Comparison of ENCODE assay signal across 8 cellular contexts in the genomic region with DNA sequence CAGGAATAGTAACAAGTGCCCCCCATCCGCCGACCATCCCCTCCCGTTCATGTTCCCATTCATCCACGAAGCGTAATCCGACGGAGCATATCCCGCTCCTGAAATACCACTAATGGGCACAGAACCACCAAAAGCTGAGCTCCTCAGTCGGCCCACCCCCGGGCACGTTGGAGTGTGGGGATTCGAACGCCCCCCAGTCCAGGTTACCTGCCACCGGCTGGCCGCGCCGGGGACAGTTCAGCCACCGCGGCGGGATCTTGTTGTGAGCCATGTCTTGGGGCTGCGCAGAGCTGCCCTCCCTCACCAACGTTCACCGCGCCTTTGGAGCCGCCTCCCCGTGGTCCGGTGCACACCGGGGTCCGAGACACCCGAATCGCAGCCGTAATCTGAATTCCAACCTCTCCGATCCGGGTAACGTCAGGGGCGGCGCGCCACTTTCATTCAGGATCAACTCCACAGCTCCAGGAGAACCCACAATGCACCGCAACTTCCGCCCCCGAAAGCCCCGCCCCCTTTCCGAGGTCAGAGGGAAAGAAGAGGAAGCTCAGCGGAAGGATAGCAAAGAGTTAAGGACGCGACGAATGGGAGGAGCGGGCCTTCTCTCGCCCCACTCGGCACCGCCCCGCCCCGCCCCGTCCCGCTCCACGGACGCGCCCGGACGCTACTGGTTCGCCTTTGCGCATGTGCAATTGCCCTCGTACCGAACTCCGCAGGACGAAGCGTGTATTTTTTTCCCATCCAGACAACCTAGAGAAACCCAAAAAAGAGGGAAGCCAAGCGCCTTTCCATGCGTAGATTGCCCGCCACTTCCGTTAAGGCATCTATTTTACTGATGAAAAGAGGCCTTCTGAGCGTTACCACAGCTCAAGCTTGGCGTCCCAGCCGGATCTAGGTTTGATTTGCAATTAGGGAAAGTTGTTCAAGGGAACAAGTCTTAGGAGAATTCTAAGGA. TPM values are rescaled to one million over a fixed set of nuclear protein-coding genes. Genes with fewer than 3 reads are reported as not detected.
DNase-seq lines count a peak whose midpoint lies in the region; ATAC-seq and TF ChIP-seq lines count a peak whose summit lies in the region.

A gene (minus strand): TSS at position 480 of the 952 bp plus-strand sequence. CDS start 209 bp downstream, at position 271.

- intact Hi-C loops in Panc1 (cut with micrococcal nuclease; ENCODE audit: unreplicated experiment), result no loop called here

- peaks cover 3% of the 10 kb centered on the region for H3K36me3 Mint-ChIP-seq in activated T-cell treated with anti-CD3 and anti-CD28 coated beads, Interleukin-2, amount 50 U/mL, for 4 hours (ENCODE audit: insufficient read depth)

- H3K4me3 ChIP-seq in Panc1 (ENCODE audit: low read depth in 2 of 2, low read length in 2 of 2) (peak within 1 kb of the TSS; percentile 67 to 99), muscle layer of colon (ENCODE audit: low read depth in 1 of 2, low read length in 2 of 2) (peak within 1 kb of the TSS; percentile 73 to 99)

- CTCF ChIA-PET in Panc1 (lab: Charles Lee), result no interaction called here

- H3K36me3 ChIP-seq in Panc1 (ENCODE audit: control insufficient read depth, insufficient read depth, low read length) (peaks cover 3% of the 10 kb centered on the region; the same call in 1 of the 2 replicates), muscle layer of colon (ENCODE audit: insufficient read depth, low read length) (no peaks in the 10 kb centered on the region)

- H3K27ac ChIP-seq in Panc1 (ENCODE audit: low read length) (peak within 1 kb of the TSS; percentile 99), muscle layer of colon (ENCODE audit: low read depth, low read length) (peak within 1 kb of the TSS; percentile 64)

- POLR2A ChIA-PET in Panc1 (lab: Charles Lee), result interaction anchor here (0.6 to 0.9 kb wide), 4 partner anchors 39 to 258 kb away, joined by 3 to 8 read pairs (median 3); a partner anchor contains a TSS

- TSS peak; percentile 75 for BruUV-seq in Panc1 (replicated peaks; lab: Mats Ljungman, UMichigan)

- H3K4me1 Mint-ChIP-seq in activated T-cell treated with anti-CD3 and anti-CD28 coated beads, Interleukin-2, amount 50 U/mL, for 4 hours (ENCODE audit: low read depth), result peaks cover 37% of the 10 kb centered on the region

- H3K4me1 ChIP-seq in Panc1 (ENCODE audit: control insufficient read depth, insufficient read depth, low read length), result peaks cover 5% of the 10 kb centered on the region
- peaks cover 10% of the 10 kb centered on the region for H3K4me1 ChIP-seq in muscle layer of colon (ENCODE audit: insufficient read depth, low read length)

- H3K9me3 ChIP-seq in Panc1 (ENCODE audit: control insufficient read depth, insufficient read depth, low read depth, low read length), result 0 out of 2 replicates have a peak, but pooled peaks cover 7% of the 10 kb centered on the region
- H3K9me3 ChIP-seq in muscle layer of colon (ENCODE audit: low read length), result no peaks in the 10 kb centered on the region

- no peaks in the 10 kb centered on the region for H3K27me3 Mint-ChIP-seq in activated T-cell treated with anti-CD3 and anti-CD28 coated beads, Interleukin-2, amount 50 U/mL, for 4 hours (ENCODE audit: low read depth)

- TF ChIP-seq CTCF in Panc1 (IDR thresholded peaks at IDR 0.05), result no peak

- no peaks in the 10 kb centered on the region for H3K9me3 Mint-ChIP-seq in activated T-cell treated with anti-CD3 and anti-CD28 coated beads, Interleukin-2, amount 50 U/mL, for 4 hours

- peak; percentile 99 for ATAC-seq in GM21723 (IDR thresholded peaks at IDR 0.05; ENCODE audit: unreplicated experiment)
- peak; percentile 100 for ATAC-seq in Panc1
- ATAC-seq in activated T-cell treated with anti-CD3 and anti-CD28 coated beads, Interleukin-2, amount 50 U/mL, for 4 hours, result peak; percentile 99 to 100
- ATAC-seq in esophagus mucosa, result peak; percentile 100

- in situ Hi-C loops in Panc1 (cut with HindIII; ENCODE audit: low pct_unique_long_range_greater_than_20kb, low sequenced_read_pairs), result no loop called here

- DNase-seq in DMS53 (lab: John Stamatoyannopoulos, UW) (peak; percentile 98), KG1 (lab: John Stamatoyannopoulos, UW) (peak; percentile 94), Panc1 (ENCODE audit: low read depth, low spot score) (peak; percentile 80)
- peak; percentile 98 for DNase-seq in activated T-cell treated with anti-CD3 and anti-CD28 coated beads, Interleukin-2, amount 50 U/mL, for 4 hours
- DNase-seq in stimulated activated CD8-positive, alpha-beta memory T cell treated with anti-CD3 and anti-CD28 coated beads, Interleukin-7, amount 100 ng/mL, for 24 hours (ENCODE audit: low read depth), result peak; percentile 98

- peak within 1 kb of the TSS; percentile 92 for H3K9ac ChIP-seq in muscle layer of colon (ENCODE audit: low read length)

- peak within 1 kb of the TSS; percentile 97 for H3K4me3 Mint-ChIP-seq in activated T-cell treated with anti-CD3 and anti-CD28 coated beads, Interleukin-2, amount 50 U/mL, for 4 hours

- H3K27me3 ChIP-seq in Panc1 (ENCODE audit: control insufficient read depth, insufficient read depth, low read length), result no peaks in the 10 kb centered on the region
- no peaks in the 10 kb centered on the region for H3K27me3 ChIP-seq in muscle layer of colon (ENCODE audit: control insufficient read depth in 1 of 2, insufficient read depth in 2 of 2, low read length in 2 of 2)

RNA-seq across cellular contexts. Expression of the gene that starts here (rescaled TPM):
- total RNA-seq in Panc1 (2021; ENCODE audit: unreplicated experiment) (21.2 TPM), esophagus mucosa (8.1 TPM)
- polyA plus RNA-seq in Panc1 (2012; ENCODE audit: insufficient read length), result 9.6 TPM
- 10 to 100 TPM; 21.0 to 23.4 (median 21.5) TPM for total RNA-seq in activated T-cell treated with anti-CD3 and anti-CD28 coated beads, Interleukin-2, amount 50 U/mL, for 4 hours

Comparison
In these comparisons a context has a peak if more than half of its experiments do, and no peak if none do; other contexts are left out.
1. Peak in every context shown above with its lines: DNase-seq, ATAC-seq, H3K4me3 ChIP-seq and H3K27ac ChIP-seq.